10 cellular contexts compared by ENCODE assay signal in the genomic region with DNA sequence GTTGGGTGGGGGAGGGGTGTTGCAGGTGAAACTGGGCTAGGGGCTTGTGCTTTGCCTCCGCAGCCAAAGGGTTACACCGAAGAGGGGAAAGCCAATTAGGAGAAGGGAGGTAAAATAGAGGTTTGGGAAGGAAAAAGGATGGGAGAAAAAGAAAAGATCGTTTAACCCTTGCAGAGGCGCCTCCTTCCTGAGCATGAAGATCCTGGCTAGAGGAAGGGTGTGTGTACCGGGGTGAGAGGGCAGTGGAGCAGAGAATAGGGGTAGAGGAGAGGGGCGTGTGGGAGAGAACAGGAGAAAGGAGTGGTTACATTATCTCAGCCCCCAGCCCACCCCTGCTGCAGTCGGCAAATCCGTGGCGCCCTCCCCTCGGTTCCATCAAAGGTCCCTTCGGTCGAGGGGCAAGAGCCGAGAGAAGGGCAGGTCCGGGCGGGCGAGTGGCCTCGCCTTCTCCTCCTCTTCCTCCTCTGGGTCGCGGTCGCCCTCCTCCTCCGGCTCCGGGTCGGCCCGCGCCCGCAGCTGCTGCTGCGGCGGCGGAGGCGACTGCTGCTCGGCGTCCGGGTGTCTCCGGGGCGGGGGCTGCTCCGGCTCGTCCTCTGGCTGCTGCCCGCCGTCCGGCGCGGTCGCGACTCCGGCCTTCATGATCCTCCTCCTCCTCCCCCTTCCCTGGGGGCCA. TPM values are rescaled to one million over a fixed set of nuclear protein-coding genes. Genes with fewer than 3 reads are reported as not detected.
DNase-seq lines count a peak whose midpoint lies in the region; ATAC-seq, FAIRE-seq and TF ChIP-seq lines count a peak whose summit lies in the region.
"Had no signal": no experiment of that assay in that cellular context is flagged by ENCODE, and none has a peak within 500 bp of the region (broad histone marks: within the 10 kb centered on the region; RNA-seq: fewer than 3 reads in every experiment).

No MANE protein-coding gene starts in this region.

- H3K27ac ChIP-seq in GM23338 (ENCODE audit: low read depth) (no peak overlapping the region), HepG2 (ENCODE audit: extremely low read length, insufficient read depth, low read length) (no peak overlapping the region)
- H3K27ac ChIP-seq: left lung had no signal

- H3K9ac ChIP-seq in HepG2 (ENCODE audit: insufficient read depth, low read depth, low read length): no peak overlapping the region

- H3K4me1 ChIP-seq in GM23338 (ENCODE audit: insufficient read depth) (peaks cover 21% of the 10 kb centered on the region), HepG2 (ENCODE audit: insufficient read depth, low read length) (no peaks in the 10 kb centered on the region)

- H3K27ac Mint-ChIP-seq in GM23338 (no peak overlapping the region; the same call in 1 of the 2 replicates), MCF 10A (ENCODE audit: low read depth, unreplicated experiment) (no peak overlapping the region)
- no peak overlapping the region for H3K27ac Mint-ChIP-seq in activated CD4-positive, alpha-beta T cell treated with anti-CD3 and anti-CD28 coated beads for 36 hours
- no peak overlapping the region for H3K27ac Mint-ChIP-seq in activated CD4-positive, alpha-beta memory T cell treated with anti-CD3 and anti-CD28 coated beads, Interleukin-2, amount 10 ng/mL, durations not matched to agents 7 days and 5 days

- TF ChIP-seq RAD21 in HepG2 (CRISPR knock-in tag; IDR thresholded peaks at IDR 0.05): no peak

- H3K79me2 ChIP-seq in GM23338 (replicated peaks; ENCODE audit: insufficient read depth) (no peaks in the 10 kb centered on the region), HepG2 (ENCODE audit: insufficient read depth, low read length) (no peaks in the 10 kb centered on the region)

- TF ChIP-seq EP300 in HepG2 (IDR thresholded peaks at IDR 0.05; ENCODE audit: low read depth in 2 of 2, low read length in 2 of 2) (no peak), HepG2 (CRISPR knock-in tag; IDR thresholded peaks at IDR 0.05; ENCODE audit: borderline replicate concordance) (no peak)

- no peak for TF ChIP-seq CTCF in AG04449 (IDR thresholded peaks at IDR 0.05; ENCODE audit: insufficient read depth, low read length, missing control alignments)
- no peak for TF ChIP-seq CTCF in GM23338 (conservative IDR thresholded peaks at IDR 0.05; ENCODE audit: low read depth in 2 of 2)
- no peak for TF ChIP-seq CTCF in MCF 10A (IDR thresholded peaks at IDR 0.05; ENCODE audit: unreplicated experiment)
- no peak for TF ChIP-seq CTCF in HepG2 (CRISPR knock-in tag; IDR thresholded peaks at IDR 0.05)

- peaks cover 40% of the 10 kb centered on the region for H3K4me1 Mint-ChIP-seq in GM23338
- H3K4me1 Mint-ChIP-seq in MCF 10A (ENCODE audit: insufficient read depth, unreplicated experiment): peaks cover 26% of the 10 kb centered on the region
- peaks cover 21% of the 10 kb centered on the region for H3K4me1 Mint-ChIP-seq in activated CD4-positive, alpha-beta T cell treated with anti-CD3 and anti-CD28 coated beads for 36 hours
- H3K4me1 Mint-ChIP-seq in activated CD4-positive, alpha-beta memory T cell treated with anti-CD3 and anti-CD28 coated beads, Interleukin-2, amount 10 ng/mL, durations not matched to agents 7 days and 5 days: peaks cover 13% of the 10 kb centered on the region

- H3K4me3 Mint-ChIP-seq in GM23338: peak overlapping the region; percentile 87
- peak overlapping the region; percentile 10 for H3K4me3 Mint-ChIP-seq in MCF 10A (ENCODE audit: unreplicated experiment)
- H3K4me3 Mint-ChIP-seq in activated CD4-positive, alpha-beta T cell treated with anti-CD3 and anti-CD28 coated beads for 36 hours: no peak overlapping the region
- H3K4me3 Mint-ChIP-seq in activated CD4-positive, alpha-beta memory T cell treated with anti-CD3 and anti-CD28 coated beads, Interleukin-2, amount 10 ng/mL, durations not matched to agents 7 days and 5 days: no peak overlapping the region

- peak overlapping the region; percentile 93 for H2AFZ ChIP-seq in GM23338
- no peak overlapping the region for H2AFZ ChIP-seq in HepG2 (ENCODE audit: low read length)

- intact Hi-C loops in MCF 10A (cut with micrococcal nuclease): no loop called here
- intact Hi-C loops in HepG2 (cut with micrococcal nuclease; ENCODE audit: unreplicated experiment): no loop called here
- intact Hi-C loops in activated CD4-positive, alpha-beta T cell treated with anti-CD3 and anti-CD28 coated beads for 36 hours (cut with DNase I, micrococcal nuclease): loop anchor here in 1 of 2 experiments (2.0 kb wide), 1 partner anchor 22 kb away; no protein-coding TSS in a partner anchor

- TF ChIP-seq POLR2A in HepG2 (IDR thresholded peaks at IDR 0.05; ENCODE audit: insufficient read depth in 1 of 2, low read depth in 2 of 2, low read length in 2 of 2): no peak

- POLR2A ChIA-PET in AG04449 (lab: Yijun Ruan, JAX) (no interaction called here), MCF 10A (lab: Yijun Ruan, JAX) (no interaction called here), HepG2 (lab: Yijun Ruan, JAX) (no interaction called here)
- POLR2A ChIA-PET in activated CD4-positive, alpha-beta T cell treated with anti-CD3 and anti-CD28 coated beads for 36 hours (lab: Charles Lee): no interaction called here
- POLR2A ChIA-PET in activated CD4-positive, alpha-beta memory T cell treated with anti-CD3 and anti-CD28 coated beads, Interleukin-2, amount 10 ng/mL, durations not matched to agents 7 days and 5 days (lab: Charles Lee): interaction anchor here (1.6 kb wide), 1 partner anchor 18 kb away, joined by 8 read pairs; no protein-coding TSS in a partner anchor

- H3K27me3 Mint-ChIP-seq in GM23338 (ENCODE audit: insufficient read depth, low read depth, poor library complexity) (peaks cover 33% of the 10 kb centered on the region), MCF 10A (ENCODE audit: insufficient read depth, unreplicated experiment) (peaks cover 54% of the 10 kb centered on the region)
- H3K27me3 Mint-ChIP-seq in activated CD4-positive, alpha-beta T cell treated with anti-CD3 and anti-CD28 coated beads for 36 hours: peaks cover 45% of the 10 kb centered on the region
- H3K27me3 Mint-ChIP-seq in activated CD4-positive, alpha-beta memory T cell treated with anti-CD3 and anti-CD28 coated beads, Interleukin-2, amount 10 ng/mL, durations not matched to agents 7 days and 5 days: peaks cover 65% of the 10 kb centered on the region

- H3K36me3 Mint-ChIP-seq in GM23338 (ENCODE audit: low read depth) (no peaks in the 10 kb centered on the region; the same call in 2 of the 3 replicates), MCF 10A (ENCODE audit: insufficient read depth, unreplicated experiment) (no peaks in the 10 kb centered on the region)
- no peaks in the 10 kb centered on the region for H3K36me3 Mint-ChIP-seq in activated CD4-positive, alpha-beta T cell treated with anti-CD3 and anti-CD28 coated beads for 36 hours (ENCODE audit: low read depth)
- H3K36me3 Mint-ChIP-seq in activated CD4-positive, alpha-beta memory T cell treated with anti-CD3 and anti-CD28 coated beads, Interleukin-2, amount 10 ng/mL, durations not matched to agents 7 days and 5 days (ENCODE audit: low read depth): no peaks in the 10 kb centered on the region

- H3K9me3 Mint-ChIP-seq in GM23338 (no peaks in the 10 kb centered on the region), MCF 10A (ENCODE audit: unreplicated experiment) (no peaks in the 10 kb centered on the region)
- H3K9me3 Mint-ChIP-seq in activated CD4-positive, alpha-beta T cell treated with anti-CD3 and anti-CD28 coated beads for 36 hours (ENCODE audit: low read depth): no peaks in the 10 kb centered on the region
- H3K9me3 Mint-ChIP-seq in activated CD4-positive, alpha-beta memory T cell treated with anti-CD3 and anti-CD28 coated beads, Interleukin-2, amount 10 ng/mL, durations not matched to agents 7 days and 5 days: no peaks in the 10 kb centered on the region

- DNase-seq in AG04449 (ENCODE audit: low read depth, low spot score) (no peak), GM23338 (ENCODE audit: low spot score) (peak; percentile 75), MCF 10A (ENCODE audit: unreplicated experiment) (no peak), HepG2 (ENCODE audit: low spot score) (no peak), Kasumi-1 (lab: John Stamatoyannopoulos, UW) (no peak), NAMALWA (ENCODE audit: low spot score) (no peak)
- no peak for DNase-seq in activated CD4-positive, alpha-beta T cell treated with anti-CD3 and anti-CD28 coated beads for 36 hours
- DNase-seq in activated CD4-positive, alpha-beta memory T cell treated with anti-CD3 and anti-CD28 coated beads, Interleukin-2, amount 10 ng/mL, durations not matched to agents 7 days and 5 days: no peak
- DNase-seq: activated effector memory CD4-positive, alpha-beta T cell treated with anti-CD3 and anti-CD28 coated beads, Interleukin-2, amount 50 U/mL, for 16 hours; left lung had no signal

- no peaks in the 10 kb centered on the region for H3K9me3 ChIP-seq in HepG2 (ENCODE audit: low read length)
- H3K9me3 ChIP-seq: left lung had no signal

- no peaks in the 10 kb centered on the region for H3K36me3 ChIP-seq in GM23338 (ENCODE audit: insufficient read depth)
- H3K36me3 ChIP-seq in HepG2 (replicated peaks in 1 of 2; ENCODE audit: control insufficient read depth in 1 of 2, insufficient read depth in 2 of 2, low read length in 2 of 2): no peaks in the 10 kb centered on the region
- H3K36me3 ChIP-seq: left lung had no signal

- no TSS peak for BruUV-seq in MCF 10A (replicated peaks; lab: Mats Ljungman, UMichigan)
- BruUV-seq in HepG2 (replicated peaks; lab: Mats Ljungman, UMichigan): no TSS peak

- no peak for FAIRE-seq in HepG2 (lab: Jason Lieb, UNC)

- H3K4me2 ChIP-seq in GM23338 (peak overlapping the region; percentile 95), HepG2 (ENCODE audit: low read depth, low read length) (no peak overlapping the region)

- 19% methylated on average over 45 of the region's 45 CpGs for WGBS in HepG2 (ENCODE audit: low lambda C conversion rate)

- H4K20me1 ChIP-seq in GM23338 (replicated peaks; ENCODE audit: insufficient read depth) (no peaks in the 10 kb centered on the region), HepG2 (ENCODE audit: insufficient read depth, low read length) (no peaks in the 10 kb centered on the region)

- H3K27me3 ChIP-seq in GM23338 (ENCODE audit: insufficient read depth) (peaks cover 43% of the 10 kb centered on the region), HepG2 (ENCODE audit: control insufficient read depth in 1 of 2, insufficient read depth in 2 of 2, low read length in 2 of 2) (peaks cover 8 to 41% of the 10 kb centered on the region in 2 experiments; a peak in 4 of 5 replicates)

- no peaks in the 10 kb centered on the region for H3K9me2 ChIP-seq in GM23338 (ENCODE audit: insufficient read depth)

- in situ Hi-C loops in HepG2 (cut with HindIII; ENCODE audit: extremely low pct_ligation_motif_present, low pct_unique_long_range_greater_than_20kb): no loop called here

- H3F3A ChIP-seq in GM23338 (replicated peaks; ENCODE audit: low read depth): 0 out of 2 replicates have a peak, but pooled peaks cover 5% of the 10 kb centered on the region

- CTCF ChIA-PET in AG04449 (lab: Yijun Ruan, JAX): interaction anchor here (1.0 to 2.0 kb wide), 2 partner anchors 8 to 257 kb away, joined by 4 to 6 read pairs; no protein-coding TSS in a partner anchor
- CTCF ChIA-PET in MCF 10A (lab: Yijun Ruan, JAX): interaction anchor here (0.7 kb wide), 1 partner anchor 1414 kb away, joined by 3 read pairs; no protein-coding TSS in a partner anchor
- CTCF ChIA-PET in HepG2 (lab: Yijun Ruan, JAX; ENCODE audit: low intra/inter-chr PET ratio, low total read pairs): no interaction called here
- CTCF ChIA-PET in activated CD4-positive, alpha-beta T cell treated with anti-CD3 and anti-CD28 coated beads for 36 hours (lab: Charles Lee): no interaction called here
- CTCF ChIA-PET in activated CD4-positive, alpha-beta memory T cell treated with anti-CD3 and anti-CD28 coated beads, Interleukin-2, amount 10 ng/mL, durations not matched to agents 7 days and 5 days (lab: Charles Lee): interaction anchor here (0.9 kb wide), 1 partner anchor 156 kb away, joined by 3 read pairs; no protein-coding TSS in a partner anchor

- H3K4me3 ChIP-seq in AG04449 (ENCODE audit: low read depth, low read length) (peak overlapping the region; percentile 75), GM23338 (peak overlapping the region; percentile 68), HepG2 (replicated peaks in 1 of 3; ENCODE audit: insufficient read depth in 1 of 3, low read depth in 2 of 3, low read length in 3 of 3) (no peak overlapping the region)
- H3K4me3 ChIP-seq: left lung had no signal

- ATAC-seq in GM23338: peak; percentile 70
- peak; percentile 51 for ATAC-seq in HepG2
- no peak for ATAC-seq in activated CD4-positive, alpha-beta T cell treated with anti-CD3 and anti-CD28 coated beads for 36 hours

RNA-seq across cellular contexts. Expression of gene MARCHF4, which starts 1.2 kb away (rescaled TPM):
- 1.1 and 1.2 TPM in 2 replicates for total RNA-seq in GM23338 (2014; rRNA removed; shearing (Covaris generic))
- polyA plus RNA-seq in GM23338 (2016; fragmentation: Nextera tagmentation; extraction: Ambion mirVana) (0.45 and 0.70 TPM in 2 replicates), HepG2 (2011; rRNA removed) (not detected in 2 replicates)
- total RNA-seq in MCF 10A (2022) (0.17 and 0.33 TPM in 2 replicates), HepG2 (2016; rRNA removed; fragmentation: Illumina TruSeq; extraction: Trizol) (not detected in 2 replicates)
- not detected in 2 replicates for total RNA-seq in HepG2 (2016; cell fraction: cytosol; rRNA removed; fragmentation: Illumina TruSeq; extraction: Trizol; ENCODE audit: low read depth)
- not detected in 2 replicates for total RNA-seq in HepG2 (2016; cell fraction: insoluble cytoplasmic fraction; rRNA removed; fragmentation: Illumina TruSeq; extraction: Trizol)
- not detected in 2 replicates for total RNA-seq in HepG2 (2016; cell fraction: membrane; rRNA removed; fragmentation: Illumina TruSeq; extraction: Trizol)
- total RNA-seq in HepG2 (2016; cell fraction: nucleus; rRNA removed; fragmentation: Illumina TruSeq; extraction: Trizol): not detected in 2 replicates
- polyA plus RNA-seq in HepG2 (2011; cell fraction: cytosol; rRNA removed): not detected in 2 replicates
- polyA plus RNA-seq in HepG2 (2011; cell fraction: nucleus; rRNA removed): not detected in 2 replicates
- polyA plus RNA-seq in HepG2 (2012): not detected in 2 replicates
- polyA plus RNA-seq in HepG2 (2016; cell fraction: cytosol; fragmentation: Illumina TruSeq; extraction: Trizol; ENCODE audit: low read depth): not detected in 2 replicates
- not detected in 2 replicates for polyA plus RNA-seq in HepG2 (2016; cell fraction: insoluble cytoplasmic fraction; fragmentation: Illumina TruSeq; extraction: Trizol; ENCODE audit: low read depth)
- polyA plus RNA-seq in HepG2 (2016; cell fraction: membrane; fragmentation: Illumina TruSeq; extraction: Trizol; ENCODE audit: low read depth): not detected in 2 replicates
- polyA plus RNA-seq in HepG2 (2016; cell fraction: nucleus; fragmentation: Illumina TruSeq; extraction: Trizol; ENCODE audit: insufficient read depth, low read depth): not detected in 2 replicates
- not detected in 2 replicates for polyA minus RNA-seq in HepG2 (2011; rRNA and poly(A)+ RNA removed; ENCODE audit: low replicate concordance)
- not detected in 2 replicates for polyA minus RNA-seq in HepG2 (2011; cell fraction: cytosol; rRNA and poly(A)+ RNA removed)
- not detected in 2 replicates for polyA minus RNA-seq in HepG2 (2011; cell fraction: nucleus; rRNA and poly(A)+ RNA removed)
- not detected for total RNA-seq in activated CD4-positive, alpha-beta T cell treated with anti-CD3 and anti-CD28 coated beads for 36 hours
- total RNA-seq in activated CD4-positive, alpha-beta memory T cell treated with anti-CD3 and anti-CD28 coated beads, Interleukin-2, amount 10 ng/mL, durations not matched to agents 7 days and 5 days: not detected

RNA-seq across cellular contexts. Expression of gene SMARCAL1, which starts 41.2 kb away (rescaled TPM):
- total RNA-seq in GM23338 (2014; rRNA removed; shearing (Covaris generic)): 17.2 and 25.4 TPM in 2 replicates
- polyA plus RNA-seq in GM23338 (2016; fragmentation: Nextera tagmentation; extraction: Ambion mirVana) (10.3 and 13.3 TPM in 2 replicates), HepG2 (2011; rRNA removed) (21.3 and 21.5 TPM in 2 replicates)
- total RNA-seq in MCF 10A (2022) (22.1 and 24.0 TPM in 2 replicates), HepG2 (2016; rRNA removed; fragmentation: Illumina TruSeq; extraction: Trizol) (12.7 and 19.8 TPM in 2 replicates)
- total RNA-seq in HepG2 (2016; cell fraction: cytosol; rRNA removed; fragmentation: Illumina TruSeq; extraction: Trizol; ENCODE audit: low read depth): 3.3 and 3.7 TPM in 2 replicates
- total RNA-seq in HepG2 (2016; cell fraction: insoluble cytoplasmic fraction; rRNA removed; fragmentation: Illumina TruSeq; extraction: Trizol): 12.7 and 17.1 TPM in 2 replicates
- 7.4 and 8.8 TPM in 2 replicates for total RNA-seq in HepG2 (2016; cell fraction: membrane; rRNA removed; fragmentation: Illumina TruSeq; extraction: Trizol)
- 16.3 and 18.3 TPM in 2 replicates for total RNA-seq in HepG2 (2016; cell fraction: nucleus; rRNA removed; fragmentation: Illumina TruSeq; extraction: Trizol)
- 17.3 and 19.5 TPM in 2 replicates for polyA plus RNA-seq in HepG2 (2011; cell fraction: cytosol; rRNA removed)
- 19.4 and 19.6 TPM in 2 replicates for polyA plus RNA-seq in HepG2 (2011; cell fraction: nucleus; rRNA removed)
- 14.3 and 16.2 TPM in 2 replicates for polyA plus RNA-seq in HepG2 (2012)
- 2.5 and 2.9 TPM in 2 replicates for polyA plus RNA-seq in HepG2 (2016; cell fraction: cytosol; fragmentation: Illumina TruSeq; extraction: Trizol; ENCODE audit: low read depth)
- polyA plus RNA-seq in HepG2 (2016; cell fraction: insoluble cytoplasmic fraction; fragmentation: Illumina TruSeq; extraction: Trizol; ENCODE audit: low read depth): 26.3 and 27.1 TPM in 2 replicates
- polyA plus RNA-seq in HepG2 (2016; cell fraction: membrane; fragmentation: Illumina TruSeq; extraction: Trizol; ENCODE audit: low read depth): 5.3 and 6.7 TPM in 2 replicates
- 13.0 and 15.0 TPM in 2 replicates for polyA plus RNA-seq in HepG2 (2016; cell fraction: nucleus; fragmentation: Illumina TruSeq; extraction: Trizol; ENCODE audit: insufficient read depth, low read depth)
- polyA minus RNA-seq in HepG2 (2011; rRNA and poly(A)+ RNA removed; ENCODE audit: low replicate concordance): 18.0 and 80.7 TPM in 2 replicates
- polyA minus RNA-seq in HepG2 (2011; cell fraction: cytosol; rRNA and poly(A)+ RNA removed): 16.0 and 16.8 TPM in 2 replicates
- 74.2 and 76.8 TPM in 2 replicates for polyA minus RNA-seq in HepG2 (2011; cell fraction: nucleus; rRNA and poly(A)+ RNA removed)
- total RNA-seq in activated CD4-positive, alpha-beta T cell treated with anti-CD3 and anti-CD28 coated beads for 36 hours: 10 to 100 TPM; 25.9 to 27.7 TPM
- 10 to 100 TPM; 23.6 to 27.5 TPM for total RNA-seq in activated CD4-positive, alpha-beta memory T cell treated with anti-CD3 and anti-CD28 coated beads, Interleukin-2, amount 10 ng/mL, durations not matched to agents 7 days and 5 days

Comparison
In these comparisons a context has a peak if more than half of its experiments do, and no peak if none do; other contexts are left out.
1. H3K4me3 ChIP-seq: peak in AG04449 (single experiment) and GM23338 (single experiment); none in HepG2 (0 of 3).
2. H3K4me3 Mint-ChIP-seq: peak in GM23338 (single experiment) and MCF 10A (single experiment); none in activated CD4-positive, alpha-beta T cell treated with anti-CD3 and anti-CD28 coated beads for 36 hours (single experiment) and activated CD4-positive, alpha-beta memory T cell treated with anti-CD3 and anti-CD28 coated beads, Interleukin-2, amount 10 ng/mL, durations not matched to agents 7 days and 5 days (single experiment).
3. CTCF ChIA-PET loops: an anchor here in AG04449 (1.0 to 2.0 kb wide), MCF 10A (0.7 kb wide) and activated CD4-positive, alpha-beta memory T cell treated with anti-CD3 and anti-CD28 coated beads, Interleukin-2, amount 10 ng/mL, durations not matched to agents 7 days and 5 days (0.9 kb wide); none called in HepG2 and activated CD4-positive, alpha-beta T cell treated with anti-CD3 and anti-CD28 coated beads for 36 hours.